Comparison of ENCODE assay signal across 8 cellular contexts in the genomic region with DNA sequence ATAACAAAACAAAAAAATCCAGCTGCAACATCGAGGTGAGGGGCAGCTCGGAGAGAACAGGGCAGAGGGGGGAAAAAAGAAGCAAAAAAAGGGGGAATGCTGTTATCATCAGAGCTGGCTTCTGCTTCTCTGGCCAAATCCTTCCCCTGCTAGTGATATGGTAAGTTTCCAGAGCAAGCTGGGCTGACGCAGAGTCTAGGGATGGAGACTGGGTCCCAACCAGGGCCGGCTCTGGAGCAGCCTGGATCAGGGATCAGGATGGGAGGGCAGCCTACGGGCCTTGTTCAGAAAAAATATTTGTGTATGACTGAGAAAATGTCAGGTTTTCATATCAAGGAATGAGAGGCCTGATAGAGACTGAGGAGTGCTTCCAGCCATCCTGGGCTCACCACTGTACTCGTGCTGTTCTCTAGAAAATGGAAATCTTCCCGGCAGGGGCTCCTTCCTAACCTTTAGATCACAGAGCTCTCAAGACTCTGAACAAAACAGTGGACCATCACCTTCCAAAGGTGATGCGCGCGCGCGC. TPM values are rescaled to one million over a fixed set of nuclear protein-coding genes. Genes with fewer than 3 reads are reported as not detected.
DNase-seq lines count a peak whose midpoint lies in the region; ATAC-seq and TF ChIP-seq lines count a peak whose summit lies in the region.
"Had no signal": no experiment of that assay in that cellular context is flagged by ENCODE, and none has a peak within 500 bp of the region (broad histone marks: within the 10 kb centered on the region; RNA-seq: fewer than 3 reads in every experiment).

No MANE protein-coding gene starts in this region.

- peaks cover 8% of the 10 kb centered on the region for H3K4me1 ChIP-seq in CD8-positive, alpha-beta T cell (ENCODE audit: insufficient read depth, low read length)
- H3K4me1 ChIP-seq in prostate gland (replicated peaks): peaks cover 24% of the 10 kb centered on the region

- 78 to 84% (median 83%) methylated on average over 12 of the region's 12 CpGs for WGBS in adipose tissue, 3 donors
- 85% methylated on average over 12 of the region's 12 CpGs for WGBS in prostate gland

- no peaks in the 10 kb centered on the region for H3K9me3 Mint-ChIP-seq in CD8-positive, alpha-beta T cell
- H3K9me3 Mint-ChIP-seq in naive B cell: no peaks in the 10 kb centered on the region

- no peaks in the 10 kb centered on the region for H3K36me3 ChIP-seq in CD8-positive, alpha-beta T cell (ENCODE audit: insufficient read depth, low read length)
- no peaks in the 10 kb centered on the region for H3K36me3 ChIP-seq in prostate gland
- H3K36me3 ChIP-seq: brain microvascular endothelial cell had no signal

- H3K27me3 Mint-ChIP-seq in CD8-positive, alpha-beta T cell (ENCODE audit: low read depth): peaks cover 14% of the 10 kb centered on the region
- peaks cover 50 to 94% (median 80%) of the 10 kb centered on the region in 3 donors for H3K27me3 Mint-ChIP-seq in naive B cell

- no peak for TF ChIP-seq POLR2A in prostate gland (IDR thresholded peaks at IDR 0.05)

- H3K27ac Mint-ChIP-seq in CD8-positive, alpha-beta T cell: no peak overlapping the region
- no peak overlapping the region for H3K27ac Mint-ChIP-seq in naive B cell

- H3K27me3 ChIP-seq in CD8-positive, alpha-beta T cell (ENCODE audit: insufficient read depth, low read length): no peaks in the 10 kb centered on the region
- H3K27me3 ChIP-seq in prostate gland (replicated peaks; ENCODE audit: insufficient read depth): no peaks in the 10 kb centered on the region

- POLR2A ChIA-PET in CD8-positive, alpha-beta T cell (lab: Charles Lee): no interaction called here

- ATAC-seq in CD8-positive, alpha-beta T cell: no peak
- no peak for ATAC-seq in naive B cell (ENCODE audit: low read depth in 2 of 2)

- no peak overlapping the region for H3K4me3 ChIP-seq in CD8-positive, alpha-beta T cell (ENCODE audit: low read depth, low read length)
- no peak overlapping the region for H3K4me3 ChIP-seq in prostate gland

- H3K4me1 Mint-ChIP-seq in CD8-positive, alpha-beta T cell (ENCODE audit: low read depth): peaks cover 12% of the 10 kb centered on the region
- peaks cover 8 to 11% (median 10%) of the 10 kb centered on the region in 3 donors for H3K4me1 Mint-ChIP-seq in naive B cell

- DNase-seq in CD8-positive, alpha-beta T cell: no peak
- DNase-seq in naive B cell: no peak
- no peak for DNase-seq in SKM-1 (lab: John Stamatoyannopoulos, UW; ENCODE audit: unreplicated experiment)
- DNase-seq in prostate gland (ENCODE audit: low spot score): no peak
- DNase-seq in NCI-H2227 treated with DMSO at 0.1 percent for 48 hours (lab: John Stamatoyannopoulos, UW): no peak
- DNase-seq: brain microvascular endothelial cell, T-helper 1 cell had no signal

- no peaks in the 10 kb centered on the region for H3K36me3 Mint-ChIP-seq in CD8-positive, alpha-beta T cell
- no peaks in the 10 kb centered on the region for H3K36me3 Mint-ChIP-seq in naive B cell

- no peak overlapping the region for H3K27ac ChIP-seq in CD8-positive, alpha-beta T cell (ENCODE audit: low read depth, low read length)
- H3K27ac ChIP-seq in adipose tissue (ENCODE audit: low read depth, low read length) (peak overlapping the region; percentile 77), prostate gland (no peak overlapping the region)
- H3K27ac ChIP-seq: brain microvascular endothelial cell had no signal

- CTCF ChIA-PET in CD8-positive, alpha-beta T cell (lab: Charles Lee): interaction anchor here (1.2 to 7.3 kb wide), 2 partner anchors 9 to 17 kb away, joined by 3 to 51 read pairs; no protein-coding TSS in a partner anchor

- no peaks in the 10 kb centered on the region for H3K9me3 ChIP-seq in CD8-positive, alpha-beta T cell (ENCODE audit: low read length)
- no peaks in the 10 kb centered on the region for H3K9me3 ChIP-seq in prostate gland

- H3K4me3 Mint-ChIP-seq in CD8-positive, alpha-beta T cell: peak overlapping the region; percentile 86
- peak overlapping the region in 7 of 8 donors; percentile 37 to 89 (median 86) for H3K4me3 Mint-ChIP-seq in naive B cell

- TF ChIP-seq CTCF in CD8-positive, alpha-beta T cell (IDR thresholded peaks at IDR 0.05): no peak
- TF ChIP-seq CTCF in prostate gland (IDR thresholded peaks at IDR 0.05): no peak

- intact Hi-C loops in CD8-positive, alpha-beta T cell (cut with DNase I, micrococcal nuclease): no loop called here
- intact Hi-C loops in prostate gland (cut with DNase I): no loop called here

RNA-seq across cellular contexts. Expression of gene C1QTNF1, which starts 0.7 kb away (rescaled TPM):
- total RNA-seq in CD8-positive, alpha-beta T cell: under 1 TPM in 1 of 2 experiments, not detected in 1; 0.78 TPM
- 100 to 1,000 TPM in 2 of 3 donors, 10 to 100 TPM in 1; 33.8 to 357 (median 207) TPM for polyA plus RNA-seq in adipose tissue
- polyA plus RNA-seq in naive B cell (ENCODE audit: low read depth in 6 of 6): not detected
- total RNA-seq in prostate gland: 10 to 100 TPM; 16.3 to 57.9 TPM

RNA-seq across cellular contexts. Expression of gene CANT1, which starts 13.7 kb away (rescaled TPM):
- total RNA-seq in CD8-positive, alpha-beta T cell: 10 to 100 TPM; 41.6 to 48.9 TPM
- polyA plus RNA-seq in adipose tissue: 10 to 100 TPM in 2 of 3 donors, 1 to 10 TPM in 1; 9.3 to 22.5 (median 16.9) TPM
- 1 to 10 TPM; 3.7 to 9.7 (median 6.0) TPM for polyA plus RNA-seq in naive B cell (ENCODE audit: low read depth in 6 of 6)
- 100 to 1,000 TPM in 1 of 2 donors, 10 to 100 TPM in 1; 89.7 to 201 TPM for total RNA-seq in prostate gland

RNA-seq across cellular contexts. Expression of gene LGALS3BP, which starts 43.5 kb away (rescaled TPM):
- total RNA-seq in CD8-positive, alpha-beta T cell: 10 to 100 TPM; 30.9 to 32.0 TPM
- polyA plus RNA-seq in adipose tissue: 100 to 1,000 TPM; 104 to 220 (median 144) TPM
- polyA plus RNA-seq in naive B cell (ENCODE audit: low read depth in 6 of 6): 10 to 100 TPM in 1 of 6 donors, 1 to 10 TPM in 5; 1.2 to 17.1 (median 3.7) TPM
- 100 to 1,000 TPM; 570 to 890 TPM for total RNA-seq in prostate gland

RNA-seq across cellular contexts. Expression of gene ENGASE, which starts 51.4 kb away (rescaled TPM):
- total RNA-seq in CD8-positive, alpha-beta T cell: 10 to 100 TPM; 84.1 to 92.8 TPM
- polyA plus RNA-seq in adipose tissue (10 to 100 TPM; 18.7 to 39.0 (median 33.7) TPM), naive B cell (ENCODE audit: low read depth in 6 of 6) (1 to 10 TPM; 1.4 to 7.4 (median 3.6) TPM)
- 10 to 100 TPM; 19.4 to 45.7 TPM for total RNA-seq in prostate gland

Comparison
In these comparisons a context has a peak if more than half of its experiments do, and no peak if none do; other contexts are left out.
1. RNA of gene C1QTNF1, which starts 0.7 kb away (total RNA-seq): 16.3 to 57.9 TPM in prostate gland; 0.78 TPM in CD8-positive, alpha-beta T cell; every median in the first group is over 4 times any median in the second.
2. RNA of gene LGALS3BP, which starts 43.5 kb away (total RNA-seq): 570 to 890 TPM in prostate gland; 30.9 to 32.0 TPM in CD8-positive, alpha-beta T cell; every median in the first group is over 10 times any median in the second.